In the genomic region with DNA sequence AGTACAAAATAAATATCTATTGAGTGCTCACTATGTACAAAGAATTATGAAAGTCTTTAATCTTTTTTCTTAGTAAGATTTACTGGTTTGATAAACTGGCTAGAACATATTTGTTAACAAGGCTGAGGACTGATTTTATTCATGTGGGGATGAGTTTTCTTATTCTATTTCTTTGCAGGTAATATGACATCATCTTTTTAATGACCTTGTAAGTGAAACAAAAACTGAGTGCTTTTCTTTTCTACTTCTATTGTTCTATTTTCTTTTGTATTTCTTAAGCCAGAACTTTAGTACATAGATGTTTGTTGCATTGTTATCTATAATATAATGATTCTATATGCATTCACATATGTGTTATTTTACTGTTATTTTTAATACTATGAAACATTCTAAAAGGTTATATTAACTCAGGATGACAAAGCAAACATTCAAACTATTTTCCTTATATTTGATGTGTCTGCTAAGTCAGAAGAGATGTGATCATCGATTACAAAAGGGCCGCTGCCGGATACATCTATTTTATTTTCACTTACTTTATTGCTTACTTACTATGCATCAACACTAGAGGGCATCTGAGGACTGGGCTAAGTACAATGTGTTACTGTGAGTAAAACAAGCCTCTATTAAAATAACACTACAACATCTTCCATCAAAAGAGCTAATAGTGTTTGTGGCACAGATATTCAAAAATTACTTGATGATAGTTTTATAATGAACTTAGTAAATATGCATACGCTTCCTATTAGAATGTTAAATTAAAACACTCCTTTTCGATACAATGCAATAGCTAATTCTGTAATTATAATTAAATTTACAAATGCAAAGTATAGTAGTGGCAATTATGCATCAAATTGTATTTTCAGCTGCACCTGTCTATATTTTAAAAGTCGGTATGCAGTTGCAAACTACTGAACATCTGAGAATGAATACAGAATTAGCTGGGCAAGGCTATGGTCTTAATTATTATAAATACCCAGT, we compare ENCODE assay signal across 8 cellular contexts.
DNase-seq lines count a peak whose midpoint lies in the region; ATAC-seq, FAIRE-seq and TF ChIP-seq lines count a peak whose summit lies in the region.

No MANE protein-coding gene starts in this region.

- H3K4me2 ChIP-seq in keratinocyte (ENCODE audit: control insufficient read depth, extremely low read depth, insufficient read depth, low read depth, low read length) = peak overlapping the region; percentile 26

- WGBS in body of pancreas, 2 donors = 22 to 24% methylated on average over 6 of the region's 6 CpGs
- WGBS in tibial nerve, 2 donors = 30 to 36% methylated on average over 6 of the region's 6 CpGs

- H3K27ac ChIP-seq in body of pancreas (no peak overlapping the region), keratinocyte (ENCODE audit: control insufficient read depth, insufficient read depth, low read length) (no peak overlapping the region), tibial nerve (no peak overlapping the region)

- FAIRE-seq in D721Med (lab: Jason Lieb, UNC) (peak; percentile 90), keratinocyte (lab: Jason Lieb, UNC) (no peak)

- no peak overlapping the region for H2AFZ ChIP-seq in keratinocyte (ENCODE audit: control insufficient read depth, low read length)

- H3K36me3 ChIP-seq in body of pancreas (replicated peaks in 1 of 2; ENCODE audit: insufficient read depth in 1 of 2, low read depth in 2 of 2) (no peaks in the 10 kb centered on the region), keratinocyte (ENCODE audit: control insufficient read depth in 2 of 2, extremely low read depth in 1 of 2, insufficient read depth in 2 of 2, low read length in 2 of 2) (no peaks in the 10 kb centered on the region), tibial nerve (no peaks in the 10 kb centered on the region)

- intact Hi-C loops in body of pancreas (cut with DNase I) = loop anchor here (5.0 kb wide), 1 partner anchor 276 kb away; no protein-coding TSS in a partner anchor

- H3K4me3 ChIP-seq in body of pancreas = no peak overlapping the region
- H3K4me3 ChIP-seq in keratinocyte (ENCODE audit: control insufficient read depth in 2 of 3, extremely low read depth in 1 of 3, insufficient read depth in 2 of 3, low read depth in 1 of 3, low read length in 3 of 3) = no peak overlapping the region
- no peak overlapping the region for H3K4me3 ChIP-seq in tibial nerve

- dilution Hi-C loops in keratinocyte (cut with MboI; ENCODE audit: extremely low pct_ligation_motif_present, low sequenced_read_pairs) = loop anchor here (25.0 kb wide), 1 partner anchor 286 kb away; no protein-coding TSS in a partner anchor

- H3K9me1 ChIP-seq in keratinocyte (ENCODE audit: control insufficient read depth, extremely low read depth, insufficient read depth, low read length) = no peaks in the 10 kb centered on the region

- H3K9me3 ChIP-seq in body of pancreas (no peaks in the 10 kb centered on the region), keratinocyte (ENCODE audit: control insufficient read depth, low read depth, low read length) (no peaks in the 10 kb centered on the region), tibial nerve (no peaks in the 10 kb centered on the region)

- H3K9ac ChIP-seq in keratinocyte (ENCODE audit: control insufficient read depth, extremely low read depth, insufficient read depth, low read length) = no peak overlapping the region

- peak; percentile 88 for ATAC-seq in GM19328 (IDR thresholded peaks at IDR 0.05; ENCODE audit: unreplicated experiment)
- peak; percentile 76 for ATAC-seq in HG03280 (IDR thresholded peaks at IDR 0.05; ENCODE audit: unreplicated experiment)
- ATAC-seq in body of pancreas = peak; percentile 69

- H3K79me2 ChIP-seq in keratinocyte (ENCODE audit: control insufficient read depth, insufficient read depth, low read length) = no peaks in the 10 kb centered on the region

- TF ChIP-seq EP300 in tibial nerve (IDR thresholded peaks at IDR 0.05) = no peak

- H3K4me1 ChIP-seq in body of pancreas (no peaks in the 10 kb centered on the region), keratinocyte (ENCODE audit: control insufficient read depth, extremely low read depth, insufficient read depth, low read length) (peaks cover 11% of the 10 kb centered on the region), tibial nerve (peaks cover 0 to 10% (median 0%) of the 10 kb centered on the region in 4 donors)

- H3K27me3 ChIP-seq in body of pancreas (no peaks in the 10 kb centered on the region), keratinocyte (ENCODE audit: control insufficient read depth, extremely low read depth, insufficient read depth, low read length) (no peaks in the 10 kb centered on the region), tibial nerve (no peaks in the 10 kb centered on the region)

- H4K20me1 ChIP-seq in keratinocyte (ENCODE audit: control insufficient read depth, extremely low read depth, insufficient read depth, low read length) = no peaks in the 10 kb centered on the region

- DNase-seq in D721Med (ENCODE audit: insufficient read length, low spot score) = no peak
- peak; percentile 63 for DNase-seq in NCI-H748 (lab: John Stamatoyannopoulos, UW; ENCODE audit: unreplicated experiment)
- peak in 1 of 4 donors; percentile 33 for DNase-seq in body of pancreas
- no peak for DNase-seq in keratinocyte (ENCODE audit: low read depth, low spot score)
- DNase-seq in tibial nerve (ENCODE audit: low spot score in 2 of 2) = peak in 1 of 2 donors; percentile 37
- DNase-seq in mesenteric fat pad (ENCODE audit: low spot score) = no peak

- TF ChIP-seq POLR2A in body of pancreas (IDR thresholded peaks at IDR 0.05) = no peak
- TF ChIP-seq POLR2A in tibial nerve (IDR thresholded peaks at IDR 0.05) = no peak

- TF ChIP-seq CTCF in D721Med (IDR thresholded peaks at IDR 0.05; ENCODE audit: insufficient read depth, missing control alignments) (peak; percentile 95), body of pancreas (IDR thresholded peaks at IDR 0.05) (peak; percentile 38 to 78 (median 72)), keratinocyte (optimal IDR thresholded peaks at IDR 0.05 in 1 of 3, IDR thresholded peaks at IDR 0.05 in 1 of 3, conservative IDR thresholded peaks at IDR 0.05 in 1 of 3; ENCODE audit: extremely low read depth in 1 of 3, insufficient read depth in 2 of 3, low read length in 3 of 3) (peak in 2 of 3 experiments; percentile 56 to 60), tibial nerve (IDR thresholded peaks at IDR 0.05) (peak; percentile 63 to 84 (median 69))
